In the genomic region with DNA sequence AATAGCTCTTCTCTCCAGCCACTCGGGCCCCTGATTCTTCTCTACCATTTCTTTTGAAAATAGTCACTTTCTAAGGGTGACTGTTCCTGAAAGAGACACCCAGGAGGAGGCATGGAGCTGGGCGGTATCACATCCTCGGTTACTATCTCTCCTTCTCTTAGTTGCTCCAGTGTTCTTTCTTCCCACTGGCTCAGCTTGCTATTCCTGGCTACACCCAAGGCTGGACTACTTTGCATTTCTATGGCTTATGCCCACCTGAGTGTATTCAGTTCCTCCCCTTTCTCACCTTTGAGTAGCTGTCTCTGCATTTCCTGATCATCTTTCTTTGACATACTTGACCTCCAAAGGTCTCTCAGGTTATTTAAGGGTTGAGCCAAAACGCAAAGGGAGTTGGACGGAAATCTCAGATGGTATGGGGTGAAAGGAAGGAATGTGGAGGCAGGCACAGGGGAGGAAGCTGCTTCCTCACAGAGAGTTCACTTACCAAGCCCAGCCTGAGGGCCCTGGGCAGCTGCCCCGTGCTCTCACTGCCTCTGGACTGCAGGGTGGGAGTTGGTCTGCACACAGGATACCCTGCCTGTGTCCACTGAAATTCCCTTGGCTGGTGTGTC, we compare ENCODE assay signal across 19 cellular contexts.
A peak's percentile ranks its signal among the peaks of the same experiment; 100 is the strongest.
DNase-seq lines count a peak whose midpoint lies in the region; ATAC-seq, FAIRE-seq and TF ChIP-seq lines count a peak whose summit lies in the region.
"Had no signal": no experiment of that assay in that cellular context is flagged by ENCODE, and none has a peak within 500 bp of the region (broad histone marks: within the 10 kb centered on the region; RNA-seq: fewer than 3 reads in every experiment).

No MANE protein-coding gene starts in this region.

- no peak overlapping the region for H3K4me3 Mint-ChIP-seq in nephron
- H3K4me3 Mint-ChIP-seq: CD4-positive, CD25-positive, alpha-beta regulatory T cell had no signal

- no peak for TF ChIP-seq POLR2A in GM12892 (IDR thresholded peaks at IDR 0.05; ENCODE audit: low read depth, low read length)

- no peaks in the 10 kb centered on the region for H4K20me1 ChIP-seq in BLaER1

- H3K9ac ChIP-seq in BLaER1 (no peak overlapping the region), HUES48 (ENCODE audit: low read depth, low read length) (no peak overlapping the region)

- H3K4me3 ChIP-seq in BLaER1 (no peak overlapping the region), HUES48 (ENCODE audit: low read depth, low read length) (no peak overlapping the region)
- H3K4me3 ChIP-seq: GM12878, Peyer's patch, SJSA1 had no signal

- ATAC-seq in HG03045 (IDR thresholded peaks at IDR 0.05; ENCODE audit: unreplicated experiment) = no peak
- ATAC-seq: GM12878 had no signal

- H3K27me3 Mint-ChIP-seq in nephron (ENCODE audit: low read depth) = peaks cover 8% of the 10 kb centered on the region
- H3K27me3 Mint-ChIP-seq: CD4-positive, CD25-positive, alpha-beta regulatory T cell had no signal

- H3K9me3 ChIP-seq in BLaER1 = no peaks in the 10 kb centered on the region
- no peaks in the 10 kb centered on the region for H3K9me3 ChIP-seq in HUES48 (ENCODE audit: control insufficient read depth, insufficient read depth, low read length)
- H3K9me3 ChIP-seq: Peyer's patch, SJSA1 had no signal

- H3K27ac ChIP-seq in BLaER1 (no peak overlapping the region), HUES48 (ENCODE audit: low read depth, low read length) (peak overlapping the region; percentile 15)
- H3K27ac ChIP-seq: Peyer's patch, SJSA1 had no signal

- H3K9me3 Mint-ChIP-seq in nephron = no peaks in the 10 kb centered on the region
- H3K9me3 Mint-ChIP-seq: CD4-positive, CD25-positive, alpha-beta regulatory T cell had no signal

- TF ChIP-seq CTCF in nephron (IDR thresholded peaks at IDR 0.05; ENCODE audit: unreplicated experiment in 3 of 3) = no peak

- peak overlapping the region; percentile 50 for H3K4me2 ChIP-seq in BLaER1

- peak; percentile 71 for DNase-seq in iPS DF 19.7 (ENCODE audit: low read depth, low spot score)
- DNase-seq in NCI-H2227 treated with DMSO at 0.1 percent for 48 hours (lab: John Stamatoyannopoulos, UW) = no peak
- DNase-seq in GM12892 (ENCODE audit: insufficient read length) = no peak
- DNase-seq in dermis blood vessel endothelial cell = no peak
- DNase-seq: 8988T; CD4-positive, CD25-positive, alpha-beta regulatory T cell; DMS153; NCI-H1092 treated with DMSO at 0.1 percent for 48 hours; NCI-H2081; Peyer's patch had no signal

- H3K4me1 ChIP-seq in BLaER1 (peaks cover 38% of the 10 kb centered on the region), HUES48 (ENCODE audit: control insufficient read depth, insufficient read depth, low read length) (peaks cover 27% of the 10 kb centered on the region)
- H3K4me1 ChIP-seq: Peyer's patch had no signal

- H3K36me3 ChIP-seq in BLaER1 (no peaks in the 10 kb centered on the region), HUES48 (ENCODE audit: control insufficient read depth, insufficient read depth, low read length) (no peaks in the 10 kb centered on the region)
- H3K36me3 ChIP-seq: Peyer's patch, SJSA1 had no signal

- FAIRE-seq in GM12892 (lab: Jason Lieb, UNC) = no peak
- FAIRE-seq: GM12878, GM18507, H54, HTR-8/SVneo had no signal

- H3K4me1 Mint-ChIP-seq in nephron = peaks cover 14% of the 10 kb centered on the region
- H3K4me1 Mint-ChIP-seq: CD4-positive, CD25-positive, alpha-beta regulatory T cell had no signal

- peak overlapping the region; percentile 36 to 58 (median 40) for H3K27ac Mint-ChIP-seq in nephron
- H3K27ac Mint-ChIP-seq: CD4-positive, CD25-positive, alpha-beta regulatory T cell had no signal

- H3K27me3 ChIP-seq in BLaER1 = no peaks in the 10 kb centered on the region
- no peaks in the 10 kb centered on the region for H3K27me3 ChIP-seq in HUES48 (ENCODE audit: control insufficient read depth, insufficient read depth, low read length)
- H3K27me3 ChIP-seq: Peyer's patch, SJSA1 had no signal

- no peaks in the 10 kb centered on the region for H3K36me3 Mint-ChIP-seq in nephron (ENCODE audit: low read depth)
- H3K36me3 Mint-ChIP-seq: CD4-positive, CD25-positive, alpha-beta regulatory T cell had no signal
